In genomic region chr5:10636363-10637142, GRCh38 we compare ENCODE assay signal across 19 cellular contexts.
DNase-seq lines count a peak whose midpoint lies in the region; ATAC-seq and TF ChIP-seq lines count a peak whose summit lies in the region.
"Had no signal": no experiment of that assay in that cellular context is flagged by ENCODE, and none has a peak within 500 bp of the region (broad histone marks: within the 10 kb centered on the region; RNA-seq: fewer than 3 reads in every experiment).

No MANE protein-coding gene starts in this region.

- peak overlapping the region; percentile 72 to 88 (median 86) for H3K27ac Mint-ChIP-seq in CD4-positive, CD25-positive, alpha-beta regulatory T cell
- peak overlapping the region; percentile 97 for H3K27ac Mint-ChIP-seq in activated CD4-positive, alpha-beta memory T cell treated with anti-CD3 and anti-CD28 coated beads, Interleukin-2, amount 10 ng/mL, durations not matched to agents 7 days and 5 days
- H3K27ac Mint-ChIP-seq: progenitor cell of endocrine pancreas had no signal

- peaks cover 21 to 40% (median 30%) of the 10 kb centered on the region in 4 donors for H3K4me1 Mint-ChIP-seq in CD4-positive, CD25-positive, alpha-beta regulatory T cell
- peaks cover 65% of the 10 kb centered on the region for H3K4me1 Mint-ChIP-seq in activated CD4-positive, alpha-beta memory T cell treated with anti-CD3 and anti-CD28 coated beads, Interleukin-2, amount 10 ng/mL, durations not matched to agents 7 days and 5 days

- H3K27ac ChIP-seq in CD4-positive, CD25-positive, alpha-beta regulatory T cell (ENCODE audit: insufficient read depth, low read length, poor library complexity, severe bottlenecking) = no peak overlapping the region
- H3K27ac ChIP-seq in iPS-20b (ENCODE audit: low read length) (peak overlapping the region; percentile 99), left ventricle myocardium inferior (replicated peaks) (no peak overlapping the region)
- H3K27ac ChIP-seq: thyroid gland, VCaP had no signal

- no peaks in the 10 kb centered on the region for H3K27me3 ChIP-seq in CD4-positive, CD25-positive, alpha-beta regulatory T cell (ENCODE audit: control insufficient read depth, insufficient read depth, low read length)
- H3K27me3 ChIP-seq in iPS-20b (ENCODE audit: insufficient read depth, low read length) (peaks cover 3% of the 10 kb centered on the region; the same call in 1 of the 2 replicates), left ventricle myocardium inferior (ENCODE audit: low read depth) (no peaks in the 10 kb centered on the region)
- H3K27me3 ChIP-seq: dorsolateral prefrontal cortex, thyroid gland had no signal

- ATAC-seq in CD4-positive, CD25-positive, alpha-beta regulatory T cell (ENCODE audit: low read depth in 2 of 2) = no peak
- ATAC-seq in GM18505 (IDR thresholded peaks at IDR 0.05; ENCODE audit: unreplicated experiment) (no peak), HG02870 (IDR thresholded peaks at IDR 0.05; ENCODE audit: unreplicated experiment) (no peak)

- CTCF ChIA-PET in activated CD4-positive, alpha-beta memory T cell treated with anti-CD3 and anti-CD28 coated beads, Interleukin-2, amount 10 ng/mL, durations not matched to agents 7 days and 5 days (lab: Charles Lee) = interaction anchor here (3.7 kb wide), 1 partner anchor 9 kb away, joined by 25 read pairs; no protein-coding TSS in a partner anchor

- peak; percentile 22 for TF ChIP-seq POLR2A in GM18505 (IDR thresholded peaks at IDR 0.05; ENCODE audit: borderline replicate concordance, extremely low read depth, insufficient read depth, insufficient read length)

- H3K9me3 ChIP-seq in CD4-positive, CD25-positive, alpha-beta regulatory T cell (ENCODE audit: control insufficient read depth in 2 of 2, low read length in 2 of 2) = no peaks in the 10 kb centered on the region
- H3K9me3 ChIP-seq in iPS-20b (ENCODE audit: insufficient read depth, low read depth, low read length) (no peaks in the 10 kb centered on the region), left ventricle myocardium inferior (replicated peaks) (no peaks in the 10 kb centered on the region)
- H3K9me3 ChIP-seq: HAP-1, thyroid gland had no signal

- TF ChIP-seq CTCF in left ventricle myocardium inferior (IDR thresholded peaks at IDR 0.05; ENCODE audit: borderline replicate concordance) = no peak

- intact Hi-C loops in left ventricle myocardium inferior (cut with micrococcal nuclease) = no loop called here

- H3K4me3 Mint-ChIP-seq in CD4-positive, CD25-positive, alpha-beta regulatory T cell = no peak overlapping the region
- peak overlapping the region; percentile 69 for H3K4me3 Mint-ChIP-seq in activated CD4-positive, alpha-beta memory T cell treated with anti-CD3 and anti-CD28 coated beads, Interleukin-2, amount 10 ng/mL, durations not matched to agents 7 days and 5 days

- peaks cover 0 to 5% (median 0%) of the 10 kb centered on the region in 7 donors for H3K9me3 Mint-ChIP-seq in CD4-positive, CD25-positive, alpha-beta regulatory T cell
- H3K9me3 Mint-ChIP-seq in activated CD4-positive, alpha-beta memory T cell treated with anti-CD3 and anti-CD28 coated beads, Interleukin-2, amount 10 ng/mL, durations not matched to agents 7 days and 5 days = peaks cover 12% of the 10 kb centered on the region

- H3K4me3 ChIP-seq in CD4-positive, CD25-positive, alpha-beta regulatory T cell (ENCODE audit: low read depth, low read length) = no peak overlapping the region
- H3K4me3 ChIP-seq in iPS-20b (ENCODE audit: low read length) = peak overlapping the region; percentile 50
- H3K4me3 ChIP-seq in left ventricle myocardium inferior = no peak overlapping the region
- H3K4me3 ChIP-seq: HAP-1, skin epidermis, thyroid gland had no signal

- peaks cover 42% of the 10 kb centered on the region for H3K4me1 ChIP-seq in CD4-positive, CD25-positive, alpha-beta regulatory T cell (ENCODE audit: control insufficient read depth, insufficient read depth, low read length, poor library complexity, severe bottlenecking)
- H3K4me1 ChIP-seq in iPS-20b (ENCODE audit: insufficient read depth, low read length) (peaks cover 38% of the 10 kb centered on the region), left ventricle myocardium inferior (peaks cover 12% of the 10 kb centered on the region)
- H3K4me1 ChIP-seq: HAP-1, thyroid gland had no signal

- POLR2A ChIA-PET in activated CD4-positive, alpha-beta memory T cell treated with anti-CD3 and anti-CD28 coated beads, Interleukin-2, amount 10 ng/mL, durations not matched to agents 7 days and 5 days (lab: Charles Lee) = interaction anchor here (1.1 to 1.2 kb wide), 2 partner anchors 121 to 381 kb away, joined by 3 to 4 read pairs; no protein-coding TSS in a partner anchor

- DNase-seq in CD4-positive, CD25-positive, alpha-beta regulatory T cell = no peak
- DNase-seq in activated CD4-positive, alpha-beta memory T cell treated with anti-CD3 and anti-CD28 coated beads, Interleukin-2, amount 10 ng/mL, durations not matched to agents 7 days and 5 days = no peak
- no peak for DNase-seq in left ventricle myocardium inferior
- DNase-seq in epidermal melanocyte (ENCODE audit: insufficient read length, low spot score) = no peak
- DNase-seq: activated CD8-positive, alpha-beta memory T cell treated with anti-CD3 and anti-CD28 coated beads, Interleukin-2, amount 50 U/mL, for 4 hours; DMS 273 treated with DMSO at 0.1 percent for 48 hours; dorsolateral prefrontal cortex; GF-D8; NCI-H1436 treated with DMSO at 0.1 percent for 48 hours; SW 1271; thyroid gland had no signal

- no peaks in the 10 kb centered on the region for H3K36me3 Mint-ChIP-seq in CD4-positive, CD25-positive, alpha-beta regulatory T cell
- H3K36me3 Mint-ChIP-seq in activated CD4-positive, alpha-beta memory T cell treated with anti-CD3 and anti-CD28 coated beads, Interleukin-2, amount 10 ng/mL, durations not matched to agents 7 days and 5 days (ENCODE audit: low read depth) = peaks cover 32% of the 10 kb centered on the region

- H3K36me3 ChIP-seq in CD4-positive, CD25-positive, alpha-beta regulatory T cell (ENCODE audit: control insufficient read depth, insufficient read depth, low read length) = no peaks in the 10 kb centered on the region
- H3K36me3 ChIP-seq in iPS-20b (ENCODE audit: insufficient read depth, low read depth, low read length) = 0 out of 2 replicates have a peak, but pooled peaks cover 4% of the 10 kb centered on the region
- H3K36me3 ChIP-seq in left ventricle myocardium inferior = peaks cover 4% of the 10 kb centered on the region
- H3K36me3 ChIP-seq: HAP-1, thyroid gland had no signal

- H3K27me3 Mint-ChIP-seq in CD4-positive, CD25-positive, alpha-beta regulatory T cell = no peaks in the 10 kb centered on the region
- no peaks in the 10 kb centered on the region for H3K27me3 Mint-ChIP-seq in activated CD4-positive, alpha-beta memory T cell treated with anti-CD3 and anti-CD28 coated beads, Interleukin-2, amount 10 ng/mL, durations not matched to agents 7 days and 5 days
- H3K27me3 Mint-ChIP-seq: activated naive CD8-positive, alpha-beta T cell had no signal

- peak overlapping the region; percentile 65; the same call in 1 of the 2 replicates for H3K9ac ChIP-seq in iPS-20b (ENCODE audit: low read depth, low read length)
